In the genomic region with DNA sequence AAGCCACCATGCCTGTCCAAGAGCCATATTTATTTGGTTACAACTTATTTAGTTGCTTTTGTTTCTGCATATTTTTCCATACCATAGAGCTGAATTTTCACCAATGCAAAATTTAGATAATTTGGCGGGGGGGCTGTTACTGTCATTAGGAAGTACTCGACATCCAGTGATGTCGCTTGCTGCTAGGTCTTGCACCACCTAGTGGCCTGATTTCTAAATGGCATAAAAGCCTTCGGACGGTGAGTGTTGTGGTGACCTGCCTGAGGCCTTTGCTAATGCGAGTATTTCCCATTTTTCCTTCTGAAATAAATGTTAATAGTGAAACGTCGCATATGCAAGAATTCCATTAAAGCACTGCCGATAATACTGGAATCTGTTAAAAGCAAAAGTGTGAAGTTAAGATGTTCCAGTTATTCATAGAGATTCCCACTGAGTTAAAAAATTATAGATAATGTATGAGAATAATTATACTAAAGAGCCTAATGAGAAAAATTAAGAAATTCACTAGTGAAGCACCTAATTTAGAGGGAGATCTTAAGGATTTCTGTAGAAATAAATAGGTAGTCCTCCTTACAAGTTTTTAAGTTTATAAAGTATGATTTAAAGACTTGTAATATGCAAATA, we compare ENCODE assay signal across 1 cellular context.
TF ChIP-seq lines count a peak whose summit lies in the region.

No MANE protein-coding gene starts in this region.

TF ChIP-seq in H1, 55 proteins besides CTCF, POLR2A, EP300 and RAD21 (continued from another document):
- TF ChIP-seq HDAC6 (IDR thresholded peaks at IDR 0.05; ENCODE audit: low read depth, low read length), result no peak
